Comparison of ENCODE assay signal across 30 cellular contexts in the genomic region with DNA sequence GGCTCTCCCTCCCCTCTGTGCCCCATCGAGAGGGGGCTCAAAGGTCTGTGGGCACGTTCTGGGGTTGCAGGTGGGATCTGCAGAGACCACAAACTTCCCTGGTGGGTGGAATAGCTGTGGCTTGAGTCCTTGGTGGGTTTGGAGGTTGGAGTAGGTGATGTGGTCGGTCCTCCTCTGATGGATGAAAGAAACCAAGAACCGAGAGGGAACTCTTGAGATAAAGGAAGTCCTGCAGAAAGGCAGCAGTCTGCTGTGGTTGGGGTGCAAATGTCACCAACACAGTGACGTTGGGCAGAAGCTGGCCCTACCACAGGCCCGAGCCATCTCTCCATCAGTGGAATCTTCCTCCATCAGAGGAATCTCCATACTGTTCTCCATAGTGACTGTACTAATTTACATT.
"Had no signal": no experiment of that assay in that cellular context is flagged by ENCODE, and none has a peak within 500 bp of the region (broad histone marks: within the 10 kb centered on the region; RNA-seq: fewer than 3 reads in every experiment).

No MANE protein-coding gene starts in this region.

- H3K4me3 ChIP-seq: breast epithelium, gastroesophageal sphincter, pancreas, prostate gland, skin epidermis, testis, transverse colon had no signal

- H3K9me3 Mint-ChIP-seq: activated CD4-positive, alpha-beta memory T cell treated with anti-CD3 and anti-CD28 coated beads for 36 hours; activated CD4-positive, alpha-beta T cell treated with anti-CD3 and anti-CD28 coated beads, Interleukin-2, amount 10 ng/mL, durations not matched to agents 24 days and 14 days; activated naive CD4-positive, alpha-beta T cell treated with anti-CD3 and anti-CD28 coated beads, Interleukin-2, amount 10 ng/mL, durations not matched to agents 7 days and 5 days; activated T-cell treated with anti-CD3 and anti-CD28 coated beads, Interleukin-2, amount 50 U/mL, for 24 hours; neural crest cell; T-helper 1 cell treated with Interleukin-12 subunit alpha and Interleukin-12 subunit beta and Interleukin-4 antibody, amounts not matched to agents 30 μg/mL and 1 μg/mL, for 36 hours had no signal

- H3K27me3 ChIP-seq: breast epithelium, pancreas, testis, transverse colon had no signal

- ATAC-seq: gastroesophageal sphincter, left colon, pancreas, sciatic nerve had no signal

- H3K27ac Mint-ChIP-seq: activated CD4-positive, alpha-beta memory T cell treated with anti-CD3 and anti-CD28 coated beads for 36 hours; activated CD4-positive, alpha-beta T cell treated with anti-CD3 and anti-CD28 coated beads, Interleukin-2, amount 10 ng/mL, durations not matched to agents 24 days and 14 days; activated naive CD4-positive, alpha-beta T cell treated with anti-CD3 and anti-CD28 coated beads, Interleukin-2, amount 10 ng/mL, durations not matched to agents 7 days and 5 days; activated T-cell treated with anti-CD3 and anti-CD28 coated beads, Interleukin-2, amount 50 U/mL, for 24 hours; T-helper 1 cell treated with Interleukin-12 subunit alpha and Interleukin-12 subunit beta and Interleukin-4 antibody, amounts not matched to agents 30 μg/mL and 1 μg/mL, for 36 hours had no signal

- H3K27ac ChIP-seq: breast epithelium, gastroesophageal sphincter, pancreas, prostate gland, skin epidermis, testis, transverse colon, WERI-Rb-1 had no signal

- H3K4me1 ChIP-seq: breast epithelium, gastroesophageal sphincter, pancreas, prostate gland, testis, transverse colon had no signal

- DNase-seq: activated CD4-positive, alpha-beta memory T cell treated with anti-CD3 and anti-CD28 coated beads for 36 hours; activated CD4-positive, alpha-beta T cell treated with anti-CD3 and anti-CD28 coated beads, Interleukin-2, amount 10 ng/mL, durations not matched to agents 24 days and 14 days; activated CD4-positive, CD25-positive, alpha-beta regulatory T cell treated with anti-CD3 and anti-CD28 coated beads, Interleukin-2, amount 50 U/mL, for 72 hours; activated CD8-positive, alpha-beta memory T cell treated with anti-CD3 and anti-CD28 coated beads, Interleukin-2, amount 50 U/mL, for 48 hours; activated gamma-delta T cell; activated naive CD4-positive, alpha-beta T cell treated with anti-CD3 and anti-CD28 coated beads, Interleukin-2, amount 10 ng/mL, durations not matched to agents 7 days and 5 days; activated T-cell treated with anti-CD3 and anti-CD28 coated beads, Interleukin-2, amount 50 U/mL, for 24 hours; amygdala; central memory CD4-positive, alpha-beta T cell; hippocampal formation; kidney; left colon; mammary epithelial cell; nucleus accumbens; pancreas; retina; stimulated activated CD4-positive, alpha-beta T cell treated with anti-CD3 and anti-CD28 coated beads, Interleukin-12 subunit alpha, Interleukin-12 subunit beta, amount 100 ng/mL, for 4 hours; stimulated activated CD4-positive, alpha-beta T cell treated with anti-CD3 and anti-CD28 coated beads, Interleukin-4, amount 100 ng/mL, for 24 hours; stimulated activated naive CD4-positive, alpha-beta T cell treated with Interleukin-2 at 50 U/mL for 16 hours; T-helper 9 cell; testis; transverse colon; WERI-Rb-1 had no signal

- H3K36me3 Mint-ChIP-seq: activated CD4-positive, alpha-beta memory T cell treated with anti-CD3 and anti-CD28 coated beads for 36 hours; activated naive CD4-positive, alpha-beta T cell treated with anti-CD3 and anti-CD28 coated beads, Interleukin-2, amount 10 ng/mL, durations not matched to agents 7 days and 5 days had no signal

- H3K9me3 ChIP-seq: breast epithelium, gastroesophageal sphincter, pancreas, prostate gland, testis, transverse colon had no signal

- H3K36me3 ChIP-seq: breast epithelium, gastroesophageal sphincter, pancreas, prostate gland, transverse colon, WERI-Rb-1 had no signal

- H3K4me3 Mint-ChIP-seq: activated CD4-positive, alpha-beta memory T cell treated with anti-CD3 and anti-CD28 coated beads for 36 hours; activated CD4-positive, alpha-beta T cell treated with anti-CD3 and anti-CD28 coated beads, Interleukin-2, amount 10 ng/mL, durations not matched to agents 24 days and 14 days; activated naive CD4-positive, alpha-beta T cell treated with anti-CD3 and anti-CD28 coated beads, Interleukin-2, amount 10 ng/mL, durations not matched to agents 7 days and 5 days; activated T-cell treated with anti-CD3 and anti-CD28 coated beads, Interleukin-2, amount 50 U/mL, for 24 hours; neural crest cell; T-helper 1 cell treated with Interleukin-12 subunit alpha and Interleukin-12 subunit beta and Interleukin-4 antibody, amounts not matched to agents 30 μg/mL and 1 μg/mL, for 36 hours had no signal

- H3K4me1 Mint-ChIP-seq: activated CD4-positive, alpha-beta T cell treated with anti-CD3 and anti-CD28 coated beads, Interleukin-2, amount 10 ng/mL, durations not matched to agents 24 days and 14 days; activated naive CD4-positive, alpha-beta T cell treated with anti-CD3 and anti-CD28 coated beads, Interleukin-2, amount 10 ng/mL, durations not matched to agents 7 days and 5 days; neural crest cell had no signal
